21 cellular contexts compared by ENCODE assay signal in the genomic region with DNA sequence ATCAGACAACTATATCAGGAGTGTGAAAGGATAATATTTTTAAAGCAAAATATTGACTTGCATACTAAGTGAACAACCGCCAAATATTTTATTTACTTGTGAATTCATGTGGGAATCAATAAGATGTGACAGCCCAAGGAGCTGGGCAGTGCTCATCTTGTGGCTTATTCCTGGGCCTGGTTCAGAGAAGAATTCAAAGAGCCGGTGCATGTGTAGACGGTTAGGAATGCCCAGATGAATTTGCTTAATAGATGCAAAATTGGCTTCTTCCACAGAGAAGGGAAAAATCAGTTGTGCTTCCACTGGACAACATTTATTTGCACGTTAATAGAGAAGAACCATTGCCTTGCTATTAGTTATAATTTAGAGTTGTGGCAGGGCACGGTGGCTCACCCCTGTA. TPM values are rescaled to one million over a fixed set of nuclear protein-coding genes. Genes with fewer than 3 reads are reported as not detected.
DNase-seq lines count a peak whose midpoint lies in the region; ATAC-seq and TF ChIP-seq lines count a peak whose summit lies in the region.
"Had no signal": no experiment of that assay in that cellular context is flagged by ENCODE, and none has a peak within 500 bp of the region (broad histone marks: within the 10 kb centered on the region; RNA-seq: fewer than 3 reads in every experiment).

No MANE protein-coding gene starts in this region.

- peaks cover 12% of the 10 kb centered on the region for H3K36me3 ChIP-seq in cardiac muscle cell
- no peaks in the 10 kb centered on the region for H3K36me3 ChIP-seq in heart right ventricle
- H3K36me3 ChIP-seq: BE2C had no signal

- peak overlapping the region; percentile 67 for H3K4me3 Mint-ChIP-seq in glutamatergic neuron (ENCODE audit: unreplicated experiment)
- H3K4me3 Mint-ChIP-seq: CD4-positive, CD25-positive, alpha-beta regulatory T cell; CD8-positive, alpha-beta memory T cell; GM23338 had no signal

- ATAC-seq in heart right ventricle: no peak
- ATAC-seq: GM23338 had no signal

- peak overlapping the region; percentile 100 for H3K27ac ChIP-seq in cardiac muscle cell
- H3K27ac ChIP-seq in heart right ventricle: peak overlapping the region in 2 of 10 donors; percentile 48 to 52
- H3K27ac ChIP-seq: HL-60 had no signal

- peaks cover 5% of the 10 kb centered on the region for H3K9me3 Mint-ChIP-seq in glutamatergic neuron (ENCODE audit: unreplicated experiment)
- H3K9me3 Mint-ChIP-seq: CD8-positive, alpha-beta memory T cell; GM23338 had no signal

- H3K4me1 Mint-ChIP-seq in glutamatergic neuron (ENCODE audit: low read depth, unreplicated experiment): peaks cover 22% of the 10 kb centered on the region
- H3K4me1 Mint-ChIP-seq: CD4-positive, CD25-positive, alpha-beta regulatory T cell; CD8-positive, alpha-beta memory T cell had no signal

- TF ChIP-seq CTCF in cardiac muscle cell (IDR thresholded peaks at IDR 0.05; ENCODE audit: low read depth, low read length) (no peak), heart right ventricle (IDR thresholded peaks at IDR 0.05) (no peak), glutamatergic neuron (IDR thresholded peaks at IDR 0.05; ENCODE audit: partially characterized antibody, unreplicated experiment) (no peak)

- intact Hi-C loops in heart right ventricle (cut with DNase I): loop anchor here in 2 of 10 donors (5.0 to 10.0 kb wide), 2 partner anchors 58 to 61 kb away; no protein-coding TSS in a partner anchor

- DNase-seq in cardiac muscle cell (ENCODE audit: low read depth in 1 of 2, low spot score in 1 of 2) (no peak), heart right ventricle (no peak), AG20443 (ENCODE audit: low spot score) (peak; percentile 49), NCI-H526 treated with DMSO at 0.1 percent for 48 hours (lab: John Stamatoyannopoulos, UW) (peak; percentile 82), glutamatergic neuron (no peak), NCI-H524 (lab: John Stamatoyannopoulos, UW) (no peak), T-helper 1 cell (no peak)
- no peak for DNase-seq in central memory CD4-positive, alpha-beta T cell
- DNase-seq: 8988T; BE2C; C1 segment of cervical spinal cord; CD4-positive, CD25-positive, alpha-beta regulatory T cell; CD8-positive, alpha-beta memory T cell; COR-L47; DMS 273 treated with DMSO at 0.1 percent for 48 hours; HCEC 1CT had no signal

- H3K27ac Mint-ChIP-seq in glutamatergic neuron (ENCODE audit: unreplicated experiment): peak overlapping the region; percentile 96
- H3K27ac Mint-ChIP-seq: CD4-positive, CD25-positive, alpha-beta regulatory T cell; GM23338 had no signal

- no peaks in the 10 kb centered on the region for H3K27me3 ChIP-seq in cardiac muscle cell
- H3K27me3 ChIP-seq in heart right ventricle: no peaks in the 10 kb centered on the region
- H3K27me3 ChIP-seq: BE2C had no signal

- H3K4me1 ChIP-seq in cardiac muscle cell (ENCODE audit: low read depth) (peaks cover 62% of the 10 kb centered on the region), heart right ventricle (peaks cover 0 to 51% (median 13%) of the 10 kb centered on the region in 9 donors)
- H3K4me1 ChIP-seq: BE2C had no signal

- WGBS in heart right ventricle, 2 donors: 80% methylated on average over 5 of the region's 5 CpGs

- H3K9me3 ChIP-seq in cardiac muscle cell (ENCODE audit: low read depth) (no peaks in the 10 kb centered on the region), heart right ventricle (no peaks in the 10 kb centered on the region)
- H3K9me3 ChIP-seq: BE2C had no signal

- H3K4me3 ChIP-seq in cardiac muscle cell (no peak overlapping the region), heart right ventricle (no peak overlapping the region)
- H3K4me3 ChIP-seq: GM23338 had no signal

- H3K36me3 Mint-ChIP-seq in glutamatergic neuron (ENCODE audit: unreplicated experiment): peaks cover 5% of the 10 kb centered on the region
- H3K36me3 Mint-ChIP-seq: CD4-positive, CD25-positive, alpha-beta regulatory T cell; CD8-positive, alpha-beta memory T cell had no signal

- peaks cover 5% of the 10 kb centered on the region for H3K27me3 Mint-ChIP-seq in glutamatergic neuron (ENCODE audit: unreplicated experiment)

RNA-seq across cellular contexts. Expression of gene MYL7, which starts 4.4 kb away (rescaled TPM):
- total RNA-seq in cardiac muscle cell (9,288 and 26,089 TPM in 2 replicates), heart right ventricle (1,000 to 10,000 TPM in 7 of 10 donors, 100 to 1,000 TPM in 3; 146 to 6,323 (median 1,764) TPM), glutamatergic neuron (ENCODE audit: unreplicated experiment) (7.6 TPM)
- polyA plus RNA-seq in cardiac muscle cell (8,361 and 20,231 TPM in 2 replicates), heart right ventricle (1,000 to 10,000 TPM; 1,475 to 2,069 TPM)
- total RNA-seq: A673; CD4-positive, CD25-positive, alpha-beta regulatory T cell; CD8-positive, alpha-beta memory T cell; GM23338; HT1080 had no signal
- polyA plus RNA-seq: AG04450; CD4-positive, CD25-positive, alpha-beta regulatory T cell; CD8-positive, alpha-beta memory T cell had no signal

RNA-seq across cellular contexts. Expression of gene POLD2, which starts 13.4 kb away (rescaled TPM):
- 123 and 133 TPM in 2 replicates for total RNA-seq in cardiac muscle cell
- polyA plus RNA-seq in cardiac muscle cell: 194 and 198 TPM in 2 replicates
- 10 to 100 TPM; 64.4 to 92.0 (median 76.8) TPM for total RNA-seq in heart right ventricle
- 100 to 1,000 TPM in 1 of 2 donors, 10 to 100 TPM in 1; 89.3 to 150 TPM for polyA plus RNA-seq in heart right ventricle
- total RNA-seq in glutamatergic neuron (ENCODE audit: unreplicated experiment): 71.2 TPM

RNA-seq across cellular contexts. Expression of gene AEBP1, which starts 32.6 kb away (rescaled TPM):
- total RNA-seq in cardiac muscle cell (60.8 and 94.1 TPM in 2 replicates), heart right ventricle (10 to 100 TPM; 14.1 to 31.3 (median 21.6) TPM), glutamatergic neuron (ENCODE audit: unreplicated experiment) (35.4 TPM)
- polyA plus RNA-seq in cardiac muscle cell (96.0 and 107 TPM in 2 replicates), heart right ventricle (10 to 100 TPM; 18.0 to 33.7 TPM)
- total RNA-seq: HT1080 had no signal

RNA-seq across cellular contexts. Expression of gene GCK, which starts 52.5 kb away (rescaled TPM):
- total RNA-seq in cardiac muscle cell (19.1 and 46.4 TPM in 2 replicates), heart right ventricle (1 to 10 TPM in 6 of 10 donors, under 1 TPM in 4; 0.50 to 3.3 (median 1.2) TPM), glutamatergic neuron (ENCODE audit: unreplicated experiment) (43.9 TPM)
- polyA plus RNA-seq in cardiac muscle cell (26.7 and 62.9 TPM in 2 replicates), heart right ventricle (1 to 10 TPM; 4.7 to 6.0 TPM)
- total RNA-seq: A673; CD4-positive, CD25-positive, alpha-beta regulatory T cell; HT1080 had no signal

RNA-seq across cellular contexts. Expression of gene POLM, which starts 54.4 kb away (rescaled TPM):
- total RNA-seq in cardiac muscle cell (52.5 and 95.9 TPM in 2 replicates), heart right ventricle (10 to 100 TPM; 10.9 to 28.4 (median 13.5) TPM), glutamatergic neuron (ENCODE audit: unreplicated experiment) (28.8 TPM)
- polyA plus RNA-seq in cardiac muscle cell (25.1 and 26.7 TPM in 2 replicates), heart right ventricle (10 to 100 TPM in 1 of 2 donors, 1 to 10 TPM in 1; 6.7 to 22.8 TPM)

Comparison
In these comparisons a context has a peak if more than half of its experiments do, and no peak if none do; other contexts are left out.
1. DNase-seq: peak in AG20443 (single experiment) and NCI-H526 treated with DMSO at 0.1 percent for 48 hours (single experiment); none in cardiac muscle cell (0 of 2), heart right ventricle (0 of 2), glutamatergic neuron (single experiment), central memory CD4-positive, alpha-beta T cell (single experiment), NCI-H524 (0 of 2) and T-helper 1 cell (0 of 5).
2. RNA of gene MYL7, which starts 4.4 kb away (total RNA-seq): 9,288 to 26,089 TPM in cardiac muscle cell and 146 to 6,323 TPM in heart right ventricle; 7.6 TPM in glutamatergic neuron (single experiment); every median in the first group is over 10 times any median in the second.